3 cellular contexts compared by ENCODE assay signal in the genomic region with DNA sequence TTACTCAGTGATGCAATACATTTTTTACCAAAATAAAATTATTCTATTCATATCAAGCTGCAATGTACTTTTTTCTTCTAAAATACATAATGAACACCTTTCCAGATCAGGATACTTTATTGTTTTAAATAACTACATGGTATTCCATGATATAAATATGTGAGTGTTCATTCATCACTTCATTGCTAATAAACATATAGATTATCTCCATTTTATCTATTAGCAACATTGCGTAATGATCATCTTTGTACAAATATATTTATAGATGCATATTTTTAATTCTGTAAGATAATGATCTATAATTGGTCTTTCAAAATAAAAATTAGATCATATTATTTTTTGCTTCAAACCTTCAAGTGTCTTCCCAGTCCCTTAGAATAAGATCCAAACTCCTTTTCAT.
TF ChIP-seq lines count a peak whose summit lies in the region.

No MANE protein-coding gene starts in this region.

TF ChIP-seq in HepG2, 621 proteins besides CTCF, POLR2A, EP300 and RAD21:
- TF ChIP-seq CEBPB (IDR thresholded peaks at IDR 0.05; ENCODE audit: borderline replicate concordance, low read depth, low read length) (peak; percentile 12; the same call in 1 of the 2 replicates), ZBTB38 (CRISPR knock-in tag; IDR thresholded peaks at IDR 0.05) (no peak)

TF ChIP-seq in IMR-90, 13 proteins besides CTCF, POLR2A, EP300 and RAD21:
- TF ChIP-seq CEBPB (IDR thresholded peaks at IDR 0.05; ENCODE audit: low read depth, low read length) (peak; percentile 55), CHD1 (IDR thresholded peaks at IDR 0.05; ENCODE audit: low read depth, low read length) (no peak), BHLHE40 (IDR thresholded peaks at IDR 0.05; ENCODE audit: low read depth, low read length) (no peak)

TF ChIP-seq in H1, 55 proteins besides CTCF, POLR2A, EP300 and RAD21:
- TF ChIP-seq PHF8 (conservative IDR thresholded peaks at IDR 0.05; ENCODE audit: low read depth, low read length) (no peak), CEBPB (IDR thresholded peaks at IDR 0.05; ENCODE audit: low read depth, low read length) (peak; percentile 22; the same call in 1 of the 2 replicates)
